ENCODE assay signal across 26 cellular contexts in genomic region chr22:35578836-35579575, GRCh38. TPM values are rescaled to one million over a fixed set of nuclear protein-coding genes. Genes with fewer than 3 reads are reported as not detected.
DNase-seq lines count a peak whose midpoint lies in the region; ATAC-seq and TF ChIP-seq lines count a peak whose summit lies in the region.
"Had no signal": no experiment of that assay in that cellular context is flagged by ENCODE, and none has a peak within 500 bp of the region (broad histone marks: within the 10 kb centered on the region; RNA-seq: fewer than 3 reads in every experiment).

No MANE protein-coding gene starts in this region.

- no peak overlapping the region for H2AFZ ChIP-seq in neuronal stem cell (ENCODE audit: low read length)
- H2AFZ ChIP-seq in neural progenitor cell (replicated peaks) = no peak overlapping the region

- H3K79me1 ChIP-seq in neuronal stem cell (ENCODE audit: low read depth, low read length) = no peaks in the 10 kb centered on the region

- H3K36me3 ChIP-seq in BLaER1 (no peaks in the 10 kb centered on the region), neuronal stem cell (replicated peaks in 1 of 2; ENCODE audit: control insufficient read depth in 2 of 2, insufficient read depth in 2 of 2, low read length in 2 of 2) (peaks cover 0 to 3% of the 10 kb centered on the region in 2 donors), neural progenitor cell (no peaks in the 10 kb centered on the region)
- H3K36me3 ChIP-seq: BE2C had no signal

- H4K20me1 ChIP-seq in BLaER1 (no peaks in the 10 kb centered on the region), neural progenitor cell (ENCODE audit: low read depth) (no peaks in the 10 kb centered on the region)

- H3K4me2 ChIP-seq in BLaER1 (peak overlapping the region; percentile 26; the same call in 1 of the 2 replicates), neuronal stem cell (ENCODE audit: insufficient read depth, low read length, poor library complexity, severe bottlenecking) (no peak overlapping the region), neural progenitor cell (no peak overlapping the region)
- H3K4me2 ChIP-seq: A549 had no signal

- peaks cover 16% of the 10 kb centered on the region for H3K27me3 Mint-ChIP-seq in neural progenitor cell (ENCODE audit: insufficient read depth, low read depth)
- H3K27me3 Mint-ChIP-seq: CD4-positive, alpha-beta T cell had no signal

- no CpG with 5 or more reads among the region's 19 CpGs for WGBS in neuronal stem cell (ENCODE audit: extremely low coverage in 2 of 2, insufficient read length in 2 of 2, insufficient replicate concordance in 1 of 2), 2 donors

- peak overlapping the region; percentile 81 for H2AK5ac ChIP-seq in neuronal stem cell (ENCODE audit: low read depth, low read length)

- peak overlapping the region; percentile 42 for H2BK12ac ChIP-seq in neuronal stem cell (ENCODE audit: low read length)

- H3K4me3 ChIP-seq in BLaER1 = no peak overlapping the region
- no peak overlapping the region for H3K4me3 ChIP-seq in neuronal stem cell (ENCODE audit: low read length in 2 of 2)
- no peak overlapping the region for H3K4me3 ChIP-seq in neural progenitor cell
- H3K4me3 ChIP-seq: A549, GM12878 had no signal

- H2BK120ac ChIP-seq in neuronal stem cell (ENCODE audit: low read depth, low read length) = no peak overlapping the region

- H3K14ac ChIP-seq in neuronal stem cell (ENCODE audit: low read length) = no peak overlapping the region

- ATAC-seq in esophagus mucosa (peak; percentile 47), GM19395 (IDR thresholded peaks at IDR 0.05; ENCODE audit: unreplicated experiment) (no peak), GM21381 (IDR thresholded peaks at IDR 0.05; ENCODE audit: unreplicated experiment) (no peak)
- ATAC-seq: A549, GM12878 had no signal

- H3K79me2 ChIP-seq in neural progenitor cell (ENCODE audit: low read depth) = no peaks in the 10 kb centered on the region

- TF ChIP-seq CTCF in neural progenitor cell (IDR thresholded peaks at IDR 0.05) = no peak

- H4K8ac ChIP-seq in neuronal stem cell (ENCODE audit: low read depth, low read length) = peak overlapping the region; percentile 29

- no peaks in the 10 kb centered on the region for H3K9me3 ChIP-seq in BLaER1
- H3K9me3 ChIP-seq in neuronal stem cell (replicated peaks in 1 of 2; ENCODE audit: control insufficient read depth in 2 of 2, insufficient read depth in 1 of 2, low read depth in 1 of 2, low read length in 2 of 2) = peaks cover 0 to 3% of the 10 kb centered on the region in 2 donors
- no peaks in the 10 kb centered on the region for H3K9me3 ChIP-seq in neural progenitor cell (ENCODE audit: low read depth)
- H3K9me3 ChIP-seq: A549, BE2C had no signal

- no peaks in the 10 kb centered on the region for H3K27me3 ChIP-seq in BLaER1
- H3K27me3 ChIP-seq in neuronal stem cell (ENCODE audit: control insufficient read depth in 3 of 3, insufficient read depth in 3 of 3, low read depth in 1 of 3, low read length in 3 of 3) = peaks cover 0 to 5% (median 0%) of the 10 kb centered on the region in 3 experiments
- H3K27me3 ChIP-seq in neural progenitor cell = no peaks in the 10 kb centered on the region
- H3K27me3 ChIP-seq: BE2C had no signal

- H3K18ac ChIP-seq in neuronal stem cell (ENCODE audit: low read length) = no peak overlapping the region

- H3K9me3 Mint-ChIP-seq in neural progenitor cell = no peaks in the 10 kb centered on the region
- H3K9me3 Mint-ChIP-seq: CD4-positive, alpha-beta T cell; IgD-negative memory B cell had no signal

- H3K4ac ChIP-seq in neuronal stem cell (ENCODE audit: low read length) = peak overlapping the region; percentile 23

- H2BK5ac ChIP-seq in neuronal stem cell (ENCODE audit: low read length) = peak overlapping the region; percentile 7

- H3F3A ChIP-seq in neural progenitor cell (ENCODE audit: low read depth) = no peaks in the 10 kb centered on the region

- H3K4me1 ChIP-seq in BLaER1 (peaks cover 43% of the 10 kb centered on the region), neuronal stem cell (ENCODE audit: control insufficient read depth in 2 of 2, insufficient read depth in 1 of 2, low read depth in 1 of 2, low read length in 2 of 2) (peaks cover 0 to 3% of the 10 kb centered on the region in 2 donors), neural progenitor cell (no peaks in the 10 kb centered on the region)

- H3K36me3 Mint-ChIP-seq in neural progenitor cell = no peaks in the 10 kb centered on the region
- H3K36me3 Mint-ChIP-seq: IgD-negative memory B cell had no signal

- no peak overlapping the region for H3K4me3 Mint-ChIP-seq in neural progenitor cell
- H3K4me3 Mint-ChIP-seq: CD4-positive, alpha-beta T cell; IgD-negative memory B cell had no signal

- no peak overlapping the region for H3K23ac ChIP-seq in neuronal stem cell (ENCODE audit: low read depth, low read length, poor library complexity)

- peak overlapping the region; percentile 38 for H2BK15ac ChIP-seq in neuronal stem cell (ENCODE audit: low read length)

- H3K9ac ChIP-seq in BLaER1 (no peak overlapping the region), neuronal stem cell (ENCODE audit: low read depth, low read length, poor library complexity) (no peak overlapping the region), neural progenitor cell (no peak overlapping the region)

- no peak overlapping the region for H4K91ac ChIP-seq in neuronal stem cell (ENCODE audit: low read depth, low read length, poor library complexity)

- DNase-seq in DMS153 treated with DMSO at 0.1 percent for 48 hours (lab: John Stamatoyannopoulos, UW; ENCODE audit: unreplicated experiment) (peak; percentile 30), neuronal stem cell (ENCODE audit: low spot score) (no peak), neural progenitor cell (ENCODE audit: low spot score) (no peak), globus pallidus (ENCODE audit: low spot score) (no peak)
- DNase-seq: BE2C; CD4-positive, alpha-beta T cell; COR-L47; DND-41; H7; Karpas-422; MV-4-11; NCI-H1105 treated with DMSO at 0.1 percent for 48 hours; NCI-H1694 treated with DMSO at 0.1 percent for 48 hours; NCI-H2081 treated with DMSO at 0.1 percent for 48 hours; NCI-H2171 treated with DMSO at 0.1 percent for 48 hours; NCI-H524 treated with DMSO at 0.1 percent for 48 hours; NCI-H82 had no signal

- no peak overlapping the region for H3K27ac Mint-ChIP-seq in neural progenitor cell
- H3K27ac Mint-ChIP-seq: CD4-positive, alpha-beta T cell had no signal

- H3K27ac ChIP-seq in BLaER1 = no peak overlapping the region
- H3K27ac ChIP-seq in neuronal stem cell (replicated peaks; ENCODE audit: low read length) = no peak overlapping the region
- no peak overlapping the region for H3K27ac ChIP-seq in neural progenitor cell
- H3K27ac ChIP-seq: A549 had no signal

- peaks cover 4% of the 10 kb centered on the region for H3K4me1 Mint-ChIP-seq in neural progenitor cell

RNA-seq across cellular contexts. Expression of gene MB, which starts 38.1 kb away (rescaled TPM):
- total RNA-seq in esophagus mucosa (7.7 TPM), neural progenitor cell (ENCODE audit: low replicate concordance) (0.53 TPM in 1 of 2 replicates, not detected in the other)
- 0.26 TPM for polyA plus RNA-seq in neuronal stem cell (2013, experiment 1 of 2)
- 0.19 TPM for polyA plus RNA-seq in neuronal stem cell (2013, experiment 2 of 2)
- total RNA-seq: CD4-positive, alpha-beta T cell; OCI-LY7; SK-MEL-5 had no signal
- polyA plus RNA-seq: IgD-negative memory B cell had no signal

RNA-seq across cellular contexts. Expression of gene RASD2, which starts 38.4 kb away (rescaled TPM):
- total RNA-seq in esophagus mucosa (0.28 TPM), neural progenitor cell (ENCODE audit: low replicate concordance) (0.04 and 0.19 TPM in 2 replicates)
- polyA plus RNA-seq in neuronal stem cell (2013, experiment 1 of 2) = 0.29 TPM
- polyA plus RNA-seq in neuronal stem cell (2013, experiment 2 of 2) = 0.28 TPM
- total RNA-seq: GM12878 had no signal
- polyA plus RNA-seq: IgD-negative memory B cell had no signal
